1 cellular context compared by ENCODE assay signal in genomic region chr6:13272131-13273046, GRCh38.
TF ChIP-seq lines count a peak whose summit lies in the region.

No MANE protein-coding gene starts in this region.

TF ChIP-seq in K562, 482 proteins besides CTCF, POLR2A, EP300 and RAD21 (continued from another document and continues in another):
- TF ChIP-seq MNT (conservative IDR thresholded peaks at IDR 0.05) (peak; percentile 63 to 78), FIP1L1 (IDR thresholded peaks at IDR 0.05; ENCODE audit: low read depth, low read length, poor library complexity, severe bottlenecking) (no peak), ARNT (IDR thresholded peaks at IDR 0.05) (no peak), ZNF449 (CRISPR knock-in tag; IDR thresholded peaks at IDR 0.05) (no peak), FOXJ2 (tag; IDR thresholded peaks at IDR 0.05) (0 out of 2 replicates have a peak, but pooled peaks have one; percentile 12), NFIC (IDR thresholded peaks at IDR 0.05) (no peak), MXI1 (IDR thresholded peaks at IDR 0.05; ENCODE audit: low read depth, low read length) (peak; percentile 47; the same call in 1 of the 2 replicates), RCOR1 (IDR thresholded peaks at IDR 0.05; ENCODE audit: borderline replicate concordance in 1 of 2, low read depth in 2 of 2, low read length in 2 of 2) (peak in 1 of 2 experiments; percentile 40; a peak in 1 of 4 replicates), CREM (IDR thresholded peaks at IDR 0.05; ENCODE audit: low read depth) (peak; percentile 57; the same call in 1 of the 2 replicates), ZBTB43 (CRISPR knock-in tag; IDR thresholded peaks at IDR 0.05) (no peak), KAT7 (CRISPR knock-in tag; IDR thresholded peaks at IDR 0.05; ENCODE audit: borderline replicate concordance) (0 out of 2 replicates have a peak, but pooled peaks have one; percentile 62), TAF1 (IDR thresholded peaks at IDR 0.05; ENCODE audit: control insufficient read depth, extremely low read depth, insufficient read depth, low read length, severe bottlenecking) (peak; percentile 68), NFRKB (IDR thresholded peaks at IDR 0.05; ENCODE audit: low read depth) (peak; percentile 49; the same call in 1 of the 2 replicates), ATF3 (IDR thresholded peaks at IDR 0.05) (peak; percentile 42; the same call in 1 of the 2 replicates), ATF3 (CRISPR knock-in tag; conservative IDR thresholded peaks at IDR 0.05) (no peak), MYC (IDR thresholded peaks at IDR 0.05; ENCODE audit: low read depth, low read length) (peak; percentile 89), MYC (CRISPR knock-in tag; IDR thresholded peaks at IDR 0.05; ENCODE audit: borderline replicate concordance, low read depth) (no peak), AFF4 (CRISPR knock-in tag; IDR thresholded peaks at IDR 0.05) (0 out of 2 replicates have a peak, but pooled peaks have one; percentile 53), RBM22 (IDR thresholded peaks at IDR 0.05; ENCODE audit: low read depth, low read length, poor library complexity, severe bottlenecking) (no peak), ETV6 (IDR thresholded peaks at IDR 0.05; ENCODE audit: borderline replicate concordance in 1 of 2, low read depth in 2 of 2, low read length in 1 of 2) (no peak), ETV6 (CRISPR knock-in tag; IDR thresholded peaks at IDR 0.05; ENCODE audit: borderline replicate concordance) (no peak), JUND (IDR thresholded peaks at IDR 0.05; ENCODE audit: borderline replicate concordance, low read depth, low read length) (peak; percentile 52; the same call in 1 of the 2 replicates), JUND (tag; IDR thresholded peaks at IDR 0.05; ENCODE audit: borderline replicate concordance, low read depth, low read length) (peak; percentile 14; the same call in 1 of the 3 replicates), ZNF592 (IDR thresholded peaks at IDR 0.05) (peak; percentile 94), PYGO2 (tag; IDR thresholded peaks at IDR 0.05) (no peak), HDGF (IDR thresholded peaks at IDR 0.05) (peak; percentile 67; the same call in 1 of the 2 replicates), ZNF280A (IDR thresholded peaks at IDR 0.05; ENCODE audit: low read depth, partially characterized antibody) (no peak), EP400 (IDR thresholded peaks at IDR 0.05) (peak; percentile 47), ZBTB11 (CRISPR knock-in tag; IDR thresholded peaks at IDR 0.05) (peak in 1 of 3 experiments; percentile 52; a peak in 2 of 6 replicates), ELF1 (tag; IDR thresholded peaks at IDR 0.05) (0 out of 2 replicates have a peak, but pooled peaks have one; percentile 9), ZNF175 (CRISPR knock-in tag; IDR thresholded peaks at IDR 0.05; ENCODE audit: low read depth) (0 out of 2 replicates have a peak, but pooled peaks have one; percentile 54), CXXC5 (CRISPR knock-in tag; IDR thresholded peaks at IDR 0.05) (peak; percentile 71), CEBPB (tag; IDR thresholded peaks at IDR 0.05) (peak; percentile 82), PHF8 (IDR thresholded peaks at IDR 0.05; ENCODE audit: borderline replicate concordance, low read length) (peak; percentile 46; the same call in 1 of the 2 replicates), DEAF1 (CRISPR knock-in tag; IDR thresholded peaks at IDR 0.05) (no peak), CHD4 (IDR thresholded peaks at IDR 0.05; ENCODE audit: insufficient read depth, insufficient replicate concordance, low read depth, low read length, poor library complexity, severe bottlenecking) (no peak)
